In genomic region chr6:154733610-154734379, GRCh38 we compare ENCODE assay signal across 8 cellular contexts. TPM values are rescaled to one million over a fixed set of nuclear protein-coding genes. Genes with fewer than 3 reads are reported as not detected.
DNase-seq lines count a peak whose midpoint lies in the region; ATAC-seq, FAIRE-seq and TF ChIP-seq lines count a peak whose summit lies in the region.

No MANE protein-coding gene starts in this region.

- peak; percentile 80 for ATAC-seq in HG02798 (IDR thresholded peaks at IDR 0.05; ENCODE audit: poor library complexity, unreplicated experiment)

- intact Hi-C loops in cardiac septum (cut with DNase I) = loop anchor here (1.0 kb wide), 1 partner anchor 72 kb away; no protein-coding TSS in a partner anchor

- H3K9me3 ChIP-seq in adipocyte (ENCODE audit: control insufficient read depth, low read length) (no peaks in the 10 kb centered on the region), parathyroid adenoma (ENCODE audit: control insufficient read depth, low read length) (no peaks in the 10 kb centered on the region), tibial nerve (no peaks in the 10 kb centered on the region)

- WGBS in tibial nerve, 2 donors = 0 to 1% methylated on average over 32 to 41 of the region's 73 CpGs

- peaks cover 35% of the 10 kb centered on the region for H3K79me2 ChIP-seq in parathyroid adenoma

- TF ChIP-seq CTCF in parathyroid adenoma (IDR thresholded peaks at IDR 0.05) = peak; percentile 5
- no peak for TF ChIP-seq CTCF in tibial nerve (IDR thresholded peaks at IDR 0.05)

- no peaks in the 10 kb centered on the region for H3K27me3 ChIP-seq in adipocyte (replicated peaks; ENCODE audit: control insufficient read depth, insufficient read depth, low read length)
- H3K27me3 ChIP-seq in parathyroid adenoma (ENCODE audit: control insufficient read depth, insufficient read depth, low read length) = no peaks in the 10 kb centered on the region
- no peaks in the 10 kb centered on the region for H3K27me3 ChIP-seq in tibial nerve

- FAIRE-seq in GM12891 (lab: Jason Lieb, UNC) = peak; percentile 85

- H3K4me1 ChIP-seq in adipocyte (ENCODE audit: control insufficient read depth, insufficient read depth, low read length) (peaks cover 31% of the 10 kb centered on the region), parathyroid adenoma (peaks cover 2% of the 10 kb centered on the region), tibial nerve (peaks cover 0 to 58% (median 30%) of the 10 kb centered on the region in 4 donors)

- TF ChIP-seq EP300 in tibial nerve (IDR thresholded peaks at IDR 0.05) = peak; percentile 65 to 77

- H3K36me3 ChIP-seq in adipocyte (ENCODE audit: control insufficient read depth, insufficient read depth, low read length, severe bottlenecking) = no peaks in the 10 kb centered on the region
- no peaks in the 10 kb centered on the region for H3K36me3 ChIP-seq in parathyroid adenoma (ENCODE audit: control insufficient read depth, insufficient read depth, low read length)
- H3K36me3 ChIP-seq in tibial nerve = no peaks in the 10 kb centered on the region

- H3K9ac ChIP-seq in adipocyte (ENCODE audit: low read length) (peak overlapping the region; percentile 98), parathyroid adenoma (peak overlapping the region; percentile 94)

- TF ChIP-seq POLR2A in GM12891 (IDR thresholded peaks at IDR 0.05; ENCODE audit: low read depth, low read length) = no peak; the same call in none of the 2 replicates
- TF ChIP-seq POLR2A in tibial nerve (IDR thresholded peaks at IDR 0.05) = peak; percentile 48 to 74

- peak overlapping the region; percentile 98 for H3K4me3 ChIP-seq in adipocyte (ENCODE audit: low read length)
- peak overlapping the region; percentile 98 for H3K4me3 ChIP-seq in parathyroid adenoma (ENCODE audit: low read depth, low read length)
- H3K4me3 ChIP-seq in tibial nerve = peak overlapping the region; percentile 90 to 94 (median 92)

- H3K4me2 ChIP-seq in parathyroid adenoma (ENCODE audit: low read length) = peak overlapping the region; percentile 79

- H3K27ac ChIP-seq in parathyroid adenoma (peak overlapping the region; percentile 96), tibial nerve (peak overlapping the region; percentile 99 to 100 (median 100))

- H2AFZ ChIP-seq in parathyroid adenoma = peak overlapping the region; percentile 81

- peak; percentile 85 for DNase-seq in GM12891 (ENCODE audit: insufficient read length, low spot score)
- peak; percentile 86 for DNase-seq in NCI-H1417 treated with DMSO at 0.1 percent for 48 hours (lab: John Stamatoyannopoulos, UW)
- DNase-seq in SW 1271 (lab: John Stamatoyannopoulos, UW) = peak; percentile 92 to 94
- peak; percentile 98 for DNase-seq in adipocyte (ENCODE audit: low read depth)
- DNase-seq in cardiac septum (ENCODE audit: low spot score) = peak; percentile 99
- peak; percentile 81 to 91 for DNase-seq in tibial nerve (ENCODE audit: low spot score in 2 of 2)

TF ChIP-seq in GM12891, 5 proteins besides CTCF, POLR2A, EP300 and RAD21:
- TF ChIP-seq POLR2AphosphoS5 (IDR thresholded peaks at IDR 0.05; ENCODE audit: low read depth, low read length) (no peak; the same call in 1 of the 2 replicates), TAF1 (IDR thresholded peaks at IDR 0.05; ENCODE audit: low read depth, low read length) (peak; percentile 22; the same call in 1 of the 2 replicates), SPI1 (IDR thresholded peaks at IDR 0.05; ENCODE audit: low read depth, low read length) (0 out of 2 replicates have a peak, but pooled peaks have one; percentile 20)

RNA-seq across cellular contexts. Expression of gene SCAF8, which starts 0.6 kb away (rescaled TPM):
- polyA plus RNA-seq in GM12891 (2012; ENCODE audit: low read depth, missing spikeins) = 12.7 TPM
- total RNA-seq in cardiac septum (62.7 TPM), tibial nerve (10 to 100 TPM; 41.1 to 50.7 (median 44.9) TPM)

Comparison
In these comparisons a context has a peak if more than half of its experiments do, and no peak if none do; other contexts are left out.
1. Peak in every context shown above with its lines: DNase-seq, ATAC-seq, H3K4me3 ChIP-seq and H3K27ac ChIP-seq.